Comparison of ENCODE assay signal across 1 cellular context in the genomic region with DNA sequence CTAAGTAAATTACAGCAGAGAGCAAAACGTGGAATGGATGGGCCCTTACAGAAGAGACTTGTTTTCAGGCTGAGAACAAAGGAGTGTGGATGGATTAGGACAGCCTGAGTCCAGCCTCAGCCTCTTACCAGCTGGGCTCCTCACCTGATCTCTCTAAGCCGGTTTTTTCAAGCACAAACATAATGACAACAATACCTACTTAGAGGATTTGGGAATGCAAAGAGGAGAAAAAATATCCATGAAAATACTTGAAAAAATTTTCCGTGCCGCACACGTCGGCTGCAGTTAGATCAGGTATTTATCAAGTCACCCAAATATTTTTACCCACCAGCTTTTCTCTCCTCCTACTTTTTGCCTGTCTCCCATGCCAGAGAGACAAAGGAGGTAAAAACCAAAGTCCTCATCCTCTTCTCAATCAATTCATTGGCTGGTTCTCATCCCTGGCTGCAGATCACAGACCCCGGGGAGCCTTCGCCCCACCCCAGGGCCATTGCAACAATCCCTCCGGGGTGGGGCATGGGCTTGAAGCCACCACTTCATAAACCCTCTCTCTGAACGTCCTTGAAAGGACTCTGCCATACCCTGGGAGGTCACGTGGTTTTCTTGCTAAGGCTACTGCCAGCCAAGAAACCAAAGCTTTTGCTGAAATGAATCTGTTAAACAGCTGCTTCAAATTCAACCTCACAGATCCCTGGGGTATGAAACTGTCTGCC.
TF ChIP-seq lines count a peak whose summit lies in the region.

No MANE protein-coding gene starts in this region.

TF ChIP-seq in HepG2, 621 proteins besides CTCF, POLR2A, EP300 and RAD21 (continued from another document and continues in another):
- TF ChIP-seq MYC (CRISPR knock-in tag; IDR thresholded peaks at IDR 0.05; ENCODE audit: borderline replicate concordance) (peak; percentile 57), ZNF136 (CRISPR knock-in tag; IDR thresholded peaks at IDR 0.05; ENCODE audit: low read depth) (no peak), ZNF652 (CRISPR knock-in tag; IDR thresholded peaks at IDR 0.05; ENCODE audit: borderline replicate concordance, low read depth) (no peak), KLF13 (CRISPR knock-in tag; IDR thresholded peaks at IDR 0.05) (no peak), KAT8 (CRISPR knock-in tag; IDR thresholded peaks at IDR 0.05) (peak; percentile 61; the same call in 1 of the 2 replicates), MAFK (conservative IDR thresholded peaks at IDR 0.05 in 1 of 2, IDR thresholded peaks at IDR 0.05 in 1 of 2; ENCODE audit: low read length in 2 of 2) (no peak), CEBPB (IDR thresholded peaks at IDR 0.05; ENCODE audit: borderline replicate concordance, low read depth, low read length) (peak; percentile 49; the same call in 1 of the 2 replicates), ZNF570 (CRISPR knock-in tag; IDR thresholded peaks at IDR 0.05; ENCODE audit: borderline replicate concordance) (no peak), NR2F6 (IDR thresholded peaks at IDR 0.05) (no peak), NR2F6 (CRISPR knock-in tag; IDR thresholded peaks at IDR 0.05) (no peak), PHF8 (CRISPR knock-in tag; IDR thresholded peaks at IDR 0.05) (no peak), IRF2 (CRISPR knock-in tag; IDR thresholded peaks at IDR 0.05) (no peak), ZNF446 (CRISPR knock-in tag; IDR thresholded peaks at IDR 0.05) (no peak), ZNF180 (CRISPR knock-in tag; IDR thresholded peaks at IDR 0.05; ENCODE audit: borderline replicate concordance, low read depth) (no peak), RBAK (CRISPR knock-in tag; IDR thresholded peaks at IDR 0.05) (no peak), ZBTB42 (CRISPR knock-in tag; IDR thresholded peaks at IDR 0.05) (no peak), SPEN (CRISPR knock-in tag; IDR thresholded peaks at IDR 0.05; ENCODE audit: low read depth) (no peak), FOXJ3 (CRISPR knock-in tag; IDR thresholded peaks at IDR 0.05; ENCODE audit: borderline replicate concordance) (peak; percentile 34; the same call in 1 of the 2 replicates), SP5 (CRISPR knock-in tag; IDR thresholded peaks at IDR 0.05; ENCODE audit: borderline replicate concordance, low read depth) (peak; percentile 57; the same call in 1 of the 2 replicates), HOXA3 (CRISPR knock-in tag; IDR thresholded peaks at IDR 0.05) (peak; percentile 39; the same call in 1 of the 2 replicates), IKZF4 (CRISPR knock-in tag; IDR thresholded peaks at IDR 0.05; ENCODE audit: borderline replicate concordance, low read depth, not compliant biosample characterization) (no peak), ZMYM4 (CRISPR knock-in tag; IDR thresholded peaks at IDR 0.05) (no peak), PPARG (CRISPR knock-in tag; conservative IDR thresholded peaks at IDR 0.05) (no peak), PCBP1 (IDR thresholded peaks at IDR 0.05; ENCODE audit: borderline replicate concordance, low read depth, low read length) (no peak), AHR (CRISPR knock-in tag; IDR thresholded peaks at IDR 0.05) (no peak), ZNF879 (CRISPR knock-in tag; IDR thresholded peaks at IDR 0.05) (no peak), ZNF274 (CRISPR knock-in tag; IDR thresholded peaks at IDR 0.05) (no peak), SIN3A (IDR thresholded peaks at IDR 0.05; ENCODE audit: borderline replicate concordance, low read depth, low read length) (no peak), U2AF1 (optimal IDR thresholded peaks at IDR 0.05; ENCODE audit: low read depth, low read length) (no peak), PLSCR1 (CRISPR knock-in tag; IDR thresholded peaks at IDR 0.05; ENCODE audit: borderline replicate concordance) (no peak), ZNF530 (CRISPR knock-in tag; IDR thresholded peaks at IDR 0.05; ENCODE audit: low read depth) (no peak), ZNF552 (CRISPR knock-in tag; IDR thresholded peaks at IDR 0.05; ENCODE audit: borderline replicate concordance) (no peak), SNAPC2 (CRISPR knock-in tag; IDR thresholded peaks at IDR 0.05) (no peak), ZNF770 (CRISPR knock-in tag; IDR thresholded peaks at IDR 0.05) (no peak), NR1H2 (CRISPR knock-in tag; IDR thresholded peaks at IDR 0.05; ENCODE audit: borderline replicate concordance, low read depth) (no peak), RFXAP (CRISPR knock-in tag; IDR thresholded peaks at IDR 0.05; ENCODE audit: borderline replicate concordance) (peak; percentile 65; the same call in 1 of the 2 replicates), PRPF4 (IDR thresholded peaks at IDR 0.05; ENCODE audit: low read depth, low read length, poor library complexity, severe bottlenecking) (no peak), BORCS8-MEF2B (CRISPR knock-in tag; IDR thresholded peaks at IDR 0.05) (no peak), KAT7 (CRISPR knock-in tag; IDR thresholded peaks at IDR 0.05; ENCODE audit: borderline replicate concordance) (no peak), ATM (IDR thresholded peaks at IDR 0.05; ENCODE audit: borderline replicate concordance) (no peak), MXD4 (CRISPR knock-in tag; IDR thresholded peaks at IDR 0.05) (no peak), CHCHD3 (CRISPR knock-in tag; IDR thresholded peaks at IDR 0.05) (no peak), SIX4 (CRISPR knock-in tag; IDR thresholded peaks at IDR 0.05) (no peak), NONO (IDR thresholded peaks at IDR 0.05) (no peak), NONO (CRISPR knock-in tag; conservative IDR thresholded peaks at IDR 0.05) (no peak), MIXL1 (CRISPR knock-in tag; IDR thresholded peaks at IDR 0.05) (no peak), NFKBIZ (CRISPR knock-in tag; IDR thresholded peaks at IDR 0.05) (no peak), FOXO1 (CRISPR knock-in tag; IDR thresholded peaks at IDR 0.05) (0 out of 2 replicates have a peak, but pooled peaks have one; percentile 14), MAZ (IDR thresholded peaks at IDR 0.05; ENCODE audit: borderline replicate concordance, low read depth, low read length) (no peak), MAZ (CRISPR knock-in tag; IDR thresholded peaks at IDR 0.05; ENCODE audit: low read depth) (no peak), ZNF460 (CRISPR knock-in tag; IDR thresholded peaks at IDR 0.05; ENCODE audit: borderline replicate concordance) (no peak)
- TF ChIP-seq, protein P1, sequence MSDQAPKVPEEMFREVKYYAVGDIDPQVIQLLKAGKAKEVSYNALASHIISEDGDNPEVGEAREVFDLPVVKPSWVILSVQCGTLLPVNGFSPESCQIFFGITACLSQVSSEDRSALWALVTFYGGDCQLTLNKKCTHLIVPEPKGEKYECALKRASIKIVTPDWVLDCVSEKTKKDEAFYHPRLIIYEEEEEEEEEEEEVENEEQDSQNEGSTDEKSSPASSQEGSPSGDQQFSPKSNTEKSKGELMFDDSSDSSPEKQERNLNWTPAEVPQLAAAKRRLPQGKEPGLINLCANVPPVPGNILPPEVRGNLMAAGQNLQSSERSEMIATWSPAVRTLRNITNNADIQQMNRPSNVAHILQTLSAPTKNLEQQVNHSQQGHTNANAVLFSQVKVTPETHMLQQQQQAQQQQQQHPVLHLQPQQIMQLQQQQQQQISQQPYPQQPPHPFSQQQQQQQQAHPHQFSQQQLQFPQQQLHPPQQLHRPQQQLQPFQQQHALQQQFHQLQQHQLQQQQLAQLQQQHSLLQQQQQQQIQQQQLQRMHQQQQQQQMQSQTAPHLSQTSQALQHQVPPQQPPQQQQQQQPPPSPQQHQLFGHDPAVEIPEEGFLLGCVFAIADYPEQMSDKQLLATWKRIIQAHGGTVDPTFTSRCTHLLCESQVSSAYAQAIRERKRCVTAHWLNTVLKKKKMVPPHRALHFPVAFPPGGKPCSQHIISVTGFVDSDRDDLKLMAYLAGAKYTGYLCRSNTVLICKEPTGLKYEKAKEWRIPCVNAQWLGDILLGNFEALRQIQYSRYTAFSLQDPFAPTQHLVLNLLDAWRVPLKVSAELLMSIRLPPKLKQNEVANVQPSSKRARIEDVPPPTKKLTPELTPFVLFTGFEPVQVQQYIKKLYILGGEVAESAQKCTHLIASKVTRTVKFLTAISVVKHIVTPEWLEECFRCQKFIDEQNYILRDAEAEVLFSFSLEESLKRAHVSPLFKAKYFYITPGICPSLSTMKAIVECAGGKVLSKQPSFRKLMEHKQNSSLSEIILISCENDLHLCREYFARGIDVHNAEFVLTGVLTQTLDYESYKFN (CRISPR knock-in tag; conservative IDR thresholded peaks at IDR 0.05), result peak; percentile 58; the same call in 1 of the 2 replicates
- TF ChIP-seq, protein P2, sequence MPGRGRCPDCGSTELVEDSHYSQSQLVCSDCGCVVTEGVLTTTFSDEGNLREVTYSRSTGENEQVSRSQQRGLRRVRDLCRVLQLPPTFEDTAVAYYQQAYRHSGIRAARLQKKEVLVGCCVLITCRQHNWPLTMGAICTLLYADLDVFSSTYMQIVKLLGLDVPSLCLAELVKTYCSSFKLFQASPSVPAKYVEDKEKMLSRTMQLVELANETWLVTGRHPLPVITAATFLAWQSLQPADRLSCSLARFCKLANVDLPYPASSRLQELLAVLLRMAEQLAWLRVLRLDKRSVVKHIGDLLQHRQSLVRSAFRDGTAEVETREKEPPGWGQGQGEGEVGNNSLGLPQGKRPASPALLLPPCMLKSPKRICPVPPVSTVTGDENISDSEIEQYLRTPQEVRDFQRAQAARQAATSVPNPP (CRISPR knock-in tag; IDR thresholded peaks at IDR 0.05), result no peak
- TF ChIP-seq, protein P3, sequence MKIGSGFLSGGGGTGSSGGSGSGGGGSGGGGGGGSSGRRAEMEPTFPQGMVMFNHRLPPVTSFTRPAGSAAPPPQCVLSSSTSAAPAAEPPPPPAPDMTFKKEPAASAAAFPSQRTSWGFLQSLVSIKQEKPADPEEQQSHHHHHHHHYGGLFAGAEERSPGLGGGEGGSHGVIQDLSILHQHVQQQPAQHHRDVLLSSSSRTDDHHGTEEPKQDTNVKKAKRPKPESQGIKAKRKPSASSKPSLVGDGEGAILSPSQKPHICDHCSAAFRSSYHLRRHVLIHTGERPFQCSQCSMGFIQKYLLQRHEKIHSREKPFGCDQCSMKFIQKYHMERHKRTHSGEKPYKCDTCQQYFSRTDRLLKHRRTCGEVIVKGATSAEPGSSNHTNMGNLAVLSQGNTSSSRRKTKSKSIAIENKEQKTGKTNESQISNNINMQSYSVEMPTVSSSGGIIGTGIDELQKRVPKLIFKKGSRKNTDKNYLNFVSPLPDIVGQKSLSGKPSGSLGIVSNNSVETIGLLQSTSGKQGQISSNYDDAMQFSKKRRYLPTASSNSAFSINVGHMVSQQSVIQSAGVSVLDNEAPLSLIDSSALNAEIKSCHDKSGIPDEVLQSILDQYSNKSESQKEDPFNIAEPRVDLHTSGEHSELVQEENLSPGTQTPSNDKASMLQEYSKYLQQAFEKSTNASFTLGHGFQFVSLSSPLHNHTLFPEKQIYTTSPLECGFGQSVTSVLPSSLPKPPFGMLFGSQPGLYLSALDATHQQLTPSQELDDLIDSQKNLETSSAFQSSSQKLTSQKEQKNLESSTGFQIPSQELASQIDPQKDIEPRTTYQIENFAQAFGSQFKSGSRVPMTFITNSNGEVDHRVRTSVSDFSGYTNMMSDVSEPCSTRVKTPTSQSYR (CRISPR knock-in tag; IDR thresholded peaks at IDR 0.05; ENCODE audit: borderline replicate concordance), result no peak; the same call in 1 of the 2 replicates
- TF ChIP-seq, protein P4, sequence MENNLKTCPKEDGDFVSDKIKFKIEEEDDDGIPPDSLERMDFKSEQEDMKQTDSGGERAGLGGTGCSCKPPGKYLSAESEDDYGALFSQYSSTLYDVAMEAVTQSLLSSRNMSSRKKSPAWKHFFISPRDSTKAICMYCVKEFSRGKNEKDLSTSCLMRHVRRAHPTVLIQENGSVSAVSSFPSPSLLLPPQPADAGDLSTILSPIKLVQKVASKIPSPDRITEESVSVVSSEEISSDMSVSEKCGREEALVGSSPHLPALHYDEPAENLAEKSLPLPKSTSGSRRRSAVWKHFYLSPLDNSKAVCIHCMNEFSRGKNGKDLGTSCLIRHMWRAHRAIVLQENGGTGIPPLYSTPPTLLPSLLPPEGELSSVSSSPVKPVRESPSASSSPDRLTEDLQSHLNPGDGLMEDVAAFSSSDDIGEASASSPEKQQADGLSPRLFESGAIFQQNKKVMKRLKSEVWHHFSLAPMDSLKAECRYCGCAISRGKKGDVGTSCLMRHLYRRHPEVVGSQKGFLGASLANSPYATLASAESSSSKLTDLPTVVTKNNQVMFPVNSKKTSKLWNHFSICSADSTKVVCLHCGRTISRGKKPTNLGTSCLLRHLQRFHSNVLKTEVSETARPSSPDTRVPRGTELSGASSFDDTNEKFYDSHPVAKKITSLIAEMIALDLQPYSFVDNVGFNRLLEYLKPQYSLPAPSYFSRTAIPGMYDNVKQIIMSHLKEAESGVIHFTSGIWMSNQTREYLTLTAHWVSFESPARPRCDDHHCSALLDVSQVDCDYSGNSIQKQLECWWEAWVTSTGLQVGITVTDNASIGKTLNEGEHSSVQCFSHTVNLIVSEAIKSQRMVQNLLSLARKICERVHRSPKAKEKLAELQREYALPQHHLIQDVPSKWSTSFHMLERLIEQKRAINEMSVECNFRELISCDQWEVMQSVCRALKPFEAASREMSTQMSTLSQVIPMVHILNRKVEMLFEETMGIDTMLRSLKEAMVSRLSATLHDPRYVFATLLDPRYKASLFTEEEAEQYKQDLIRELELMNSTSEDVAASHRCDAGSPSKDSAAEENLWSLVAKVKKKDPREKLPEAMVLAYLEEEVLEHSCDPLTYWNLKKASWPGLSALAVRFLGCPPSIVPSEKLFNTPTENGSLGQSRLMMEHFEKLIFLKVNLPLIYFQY (CRISPR knock-in tag; IDR thresholded peaks at IDR 0.05; ENCODE audit: borderline replicate concordance), result no peak
- TF ChIP-seq, protein P5, sequence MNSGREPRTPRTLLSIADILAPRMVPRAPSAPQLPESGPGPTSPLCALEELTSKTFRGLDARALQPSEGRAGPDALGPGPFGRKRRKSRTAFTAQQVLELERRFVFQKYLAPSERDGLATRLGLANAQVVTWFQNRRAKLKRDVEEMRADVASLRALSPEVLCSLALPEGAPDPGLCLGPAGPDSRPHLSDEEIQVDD (CRISPR knock-in tag; IDR thresholded peaks at IDR 0.05; ENCODE audit: borderline replicate concordance), result no peak
